Comparison of ENCODE assay signal across 18 cellular contexts in the genomic region with DNA sequence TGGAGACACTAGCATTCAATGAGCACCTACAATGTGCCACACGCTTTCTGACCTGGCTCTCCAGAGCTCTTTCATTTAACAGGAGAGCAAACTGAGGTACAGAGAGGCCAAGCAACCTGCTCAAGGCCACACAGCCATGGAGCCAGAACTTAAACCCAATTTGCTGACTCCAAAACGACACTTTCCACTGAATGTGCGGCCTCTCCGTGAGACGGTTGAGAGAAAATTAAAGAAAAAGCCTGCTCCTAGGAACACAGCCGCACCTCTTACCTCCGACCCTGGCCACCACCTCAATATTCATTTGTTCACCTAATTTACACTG. TPM values are rescaled to one million over a fixed set of nuclear protein-coding genes. Genes with fewer than 3 reads are reported as not detected.
DNase-seq lines count a peak whose midpoint lies in the region; ATAC-seq and TF ChIP-seq lines count a peak whose summit lies in the region.
"Had no signal": no experiment of that assay in that cellular context is flagged by ENCODE, and none has a peak within 500 bp of the region (broad histone marks: within the 10 kb centered on the region; RNA-seq: fewer than 3 reads in every experiment).

No MANE protein-coding gene starts in this region.

- peaks cover 12% of the 10 kb centered on the region for H3K36me3 Mint-ChIP-seq in osteocyte (ENCODE audit: unreplicated experiment)
- no peaks in the 10 kb centered on the region for H3K36me3 Mint-ChIP-seq in stimulated activated naive B cell treated with anti-CD40 and anti-IgM and Interleukin-4, amounts not matched to agents 10 μg/mL and 1 μg/mL and 100 μg/mL, for 72 hours
- H3K36me3 Mint-ChIP-seq: natural killer cell treated with Interleukin-12 subunit alpha and Interleukin-12 subunit beta and Interleukin-15 and Interleukin-18, amount 100 ng/mL, for 72 hours had no signal

- no peaks in the 10 kb centered on the region for H3K9me3 ChIP-seq in right atrium auricular region
- H3K9me3 ChIP-seq in upper lobe of left lung: no peaks in the 10 kb centered on the region
- H3K9me3 ChIP-seq: uterus had no signal

- H3K27me3 ChIP-seq in right atrium auricular region: no peaks in the 10 kb centered on the region
- H3K27me3 ChIP-seq in upper lobe of left lung: no peaks in the 10 kb centered on the region
- H3K27me3 ChIP-seq: uterus had no signal

- no peak for TF ChIP-seq CTCF in right atrium auricular region (IDR thresholded peaks at IDR 0.05)
- TF ChIP-seq CTCF in osteocyte (IDR thresholded peaks at IDR 0.05): no peak
- TF ChIP-seq CTCF in upper lobe of left lung (IDR thresholded peaks at IDR 0.05): no peak

- H3K4me3 ChIP-seq in right atrium auricular region: no peak overlapping the region
- no peak overlapping the region for H3K4me3 ChIP-seq in upper lobe of left lung
- H3K4me3 ChIP-seq: SK-N-MC, uterus had no signal

- peak overlapping the region; percentile 33 for H3K4me3 Mint-ChIP-seq in osteocyte (ENCODE audit: unreplicated experiment)
- H3K4me3 Mint-ChIP-seq in stimulated activated naive B cell treated with anti-CD40 and anti-IgM and Interleukin-4, amounts not matched to agents 10 μg/mL and 1 μg/mL and 100 μg/mL, for 72 hours: no peak overlapping the region
- H3K4me3 Mint-ChIP-seq: natural killer cell treated with Interleukin-12 subunit alpha and Interleukin-12 subunit beta and Interleukin-15 and Interleukin-18, amount 100 ng/mL, for 72 hours had no signal

- H3K27ac ChIP-seq in right atrium auricular region (peak overlapping the region; percentile 79 to 94), upper lobe of left lung (peak overlapping the region; percentile 81 to 91 (median 84))
- H3K27ac ChIP-seq: uterus had no signal

- TF ChIP-seq EP300 in upper lobe of left lung (IDR thresholded peaks at IDR 0.05): no peak

- TF ChIP-seq POLR2A in upper lobe of left lung (IDR thresholded peaks at IDR 0.05): no peak

- DNase-seq in Right ventricle myocardium superior: peak; percentile 4
- DNase-seq in left cardiac atrium: no peak
- DNase-seq in right atrium auricular region (ENCODE audit: low spot score): no peak
- no peak for DNase-seq in osteocyte (ENCODE audit: extremely low spot score, unreplicated experiment)
- DNase-seq in upper lobe of left lung: no peak
- no peak for DNase-seq in NOMO-1 (lab: John Stamatoyannopoulos, UW; ENCODE audit: unreplicated experiment in 2 of 2)
- no peak for DNase-seq in NK-92 treated with Interleukin-12 subunit alpha and Interleukin-12 subunit beta, amount 100 ng/mL, for 24 hours (lab: John Stamatoyannopoulos, UW)
- no peak for DNase-seq in stimulated activated naive B cell treated with anti-CD40 and anti-IgM and Interleukin-4, amounts not matched to agents 10 μg/mL and 1 μg/mL and 100 μg/mL, for 72 hours
- DNase-seq: activated CD4-positive, alpha-beta T cell treated with anti-CD3 and anti-CD28 coated beads for 48 hours; DMS79; effector CD8-positive, alpha-beta T cell; MV-4-11; NCI-H2081; NCI-H524; stimulated activated CD4-positive, alpha-beta T cell treated with anti-CD3 and anti-CD28 coated beads, Interleukin-4, amount 100 ng/mL, for 4 hours had no signal

- H3K4me1 ChIP-seq in right atrium auricular region (no peaks in the 10 kb centered on the region), upper lobe of left lung (peaks cover 85 to 98% (median 92%) of the 10 kb centered on the region in 4 donors)

- intact Hi-C loops in Right ventricle myocardium superior (cut with DNase I): no loop called here
- intact Hi-C loops in left cardiac atrium (cut with DNase I): loop anchor here in 1 of 2 donors (5.0 kb wide), 1 partner anchor 40 kb away; no protein-coding TSS in a partner anchor

- H3K4me1 Mint-ChIP-seq in osteocyte (ENCODE audit: unreplicated experiment): peaks cover 89% of the 10 kb centered on the region
- H3K4me1 Mint-ChIP-seq in stimulated activated naive B cell treated with anti-CD40 and anti-IgM and Interleukin-4, amounts not matched to agents 10 μg/mL and 1 μg/mL and 100 μg/mL, for 72 hours: peaks cover 7 to 14% of the 10 kb centered on the region in 2 donors

- H3K36me3 ChIP-seq in right atrium auricular region (no peaks in the 10 kb centered on the region), upper lobe of left lung (no peaks in the 10 kb centered on the region)
- H3K36me3 ChIP-seq: uterus had no signal

- peak overlapping the region; percentile 98 for H3K27ac Mint-ChIP-seq in osteocyte (ENCODE audit: unreplicated experiment)
- H3K27ac Mint-ChIP-seq in stimulated activated naive B cell treated with anti-CD40 and anti-IgM and Interleukin-4, amounts not matched to agents 10 μg/mL and 1 μg/mL and 100 μg/mL, for 72 hours: no peak overlapping the region
- H3K27ac Mint-ChIP-seq: natural killer cell treated with Interleukin-12 subunit alpha and Interleukin-12 subunit beta and Interleukin-15 and Interleukin-18, amount 100 ng/mL, for 72 hours had no signal

- ATAC-seq in Right ventricle myocardium superior (ENCODE audit: poor library complexity): no peak
- ATAC-seq in left cardiac atrium: no peak
- ATAC-seq in upper lobe of left lung (ENCODE audit: low FRiP score in 2 of 2): no peak
- no peak for ATAC-seq in stimulated activated naive B cell treated with anti-CD40 and anti-IgM and Interleukin-4, amounts not matched to agents 10 μg/mL and 1 μg/mL and 100 μg/mL, for 72 hours (replicated peaks)
- ATAC-seq: natural killer cell treated with Interleukin-12 subunit alpha and Interleukin-12 subunit beta and Interleukin-15 and Interleukin-18, amount 100 ng/mL, for 72 hours had no signal

- H3K9me3 Mint-ChIP-seq in osteocyte (ENCODE audit: unreplicated experiment): no peaks in the 10 kb centered on the region
- no peaks in the 10 kb centered on the region for H3K9me3 Mint-ChIP-seq in stimulated activated naive B cell treated with anti-CD40 and anti-IgM and Interleukin-4, amounts not matched to agents 10 μg/mL and 1 μg/mL and 100 μg/mL, for 72 hours
- H3K9me3 Mint-ChIP-seq: natural killer cell treated with Interleukin-12 subunit alpha and Interleukin-12 subunit beta and Interleukin-15 and Interleukin-18, amount 100 ng/mL, for 72 hours had no signal

- WGBS in upper lobe of left lung, 2 donors: 95 to 96% methylated on average over 7 of the region's 7 CpGs

- no peaks in the 10 kb centered on the region for H3K27me3 Mint-ChIP-seq in osteocyte (ENCODE audit: unreplicated experiment)
- H3K27me3 Mint-ChIP-seq in stimulated activated naive B cell treated with anti-CD40 and anti-IgM and Interleukin-4, amounts not matched to agents 10 μg/mL and 1 μg/mL and 100 μg/mL, for 72 hours: peaks cover 24 to 35% of the 10 kb centered on the region in 2 donors
- H3K27me3 Mint-ChIP-seq: natural killer cell treated with Interleukin-12 subunit alpha and Interleukin-12 subunit beta and Interleukin-15 and Interleukin-18, amount 100 ng/mL, for 72 hours had no signal

RNA-seq across cellular contexts. Expression of a gene that starts 42.8 kb away (rescaled TPM):
- total RNA-seq in Right ventricle myocardium superior (53.3 TPM), left cardiac atrium (10 to 100 TPM; 52.9 to 56.6 TPM), right atrium auricular region (10 to 100 TPM; 45.6 to 85.9 TPM), osteocyte (85.7 and 88.3 TPM in 2 replicates), upper lobe of left lung (10 to 100 TPM; 12.6 to 45.7 (median 21.0) TPM)

RNA-seq across cellular contexts. Expression of a gene that starts 55.3 kb away (rescaled TPM):
- 146 TPM for total RNA-seq in Right ventricle myocardium superior
- total RNA-seq in left cardiac atrium: 100 to 1,000 TPM; 110 to 155 TPM
- 10 to 100 TPM; 63.0 to 87.6 TPM for total RNA-seq in right atrium auricular region
- total RNA-seq in osteocyte: 17.0 and 20.7 TPM in 2 replicates
- 10 to 100 TPM; 19.3 to 46.5 (median 31.2) TPM for total RNA-seq in upper lobe of left lung
